8 cellular contexts compared by ENCODE assay signal in genomic region chr20:31605031-31605901, GRCh38. TPM values are rescaled to one million over a fixed set of nuclear protein-coding genes. Genes with fewer than 3 reads are reported as not detected.
DNase-seq lines count a peak whose midpoint lies in the region; ATAC-seq and TF ChIP-seq lines count a peak whose summit lies in the region.

A gene with protein sequence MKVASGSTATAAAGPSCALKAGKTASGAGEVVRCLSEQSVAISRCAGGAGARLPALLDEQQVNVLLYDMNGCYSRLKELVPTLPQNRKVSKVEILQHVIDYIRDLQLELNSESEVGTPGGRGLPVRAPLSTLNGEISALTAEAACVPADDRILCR (plus strand): TSS chr20:31605289. CDS start chr20:31605388, 99 bp downstream.

- peak; percentile 98 for DNase-seq in BE2C
- DNase-seq in NCI-H526 (lab: John Stamatoyannopoulos, UW) = peak; percentile 95 to 99
- DNase-seq in activated CD4-positive, alpha-beta T cell treated with anti-CD3 and anti-CD28 coated beads for 48 hours = peak; percentile 93
- DNase-seq in kidney tubule cell (ENCODE audit: low spot score) = peak; percentile 98
- peak; percentile 74 to 81 for DNase-seq in stimulated activated CD4-positive, alpha-beta T cell treated with anti-CD3 and anti-CD28 coated beads, Interleukin-15, amount 100 ng/mL, for 48 hours (ENCODE audit: low read depth in 2 of 2)

- TF ChIP-seq CTCF in BE2C (IDR thresholded peaks at IDR 0.05; ENCODE audit: low read depth, low read length) = no peak

- ATAC-seq in GM19351 (IDR thresholded peaks at IDR 0.05; ENCODE audit: unreplicated experiment) (peak; percentile 78), HG03520 (IDR thresholded peaks at IDR 0.05; ENCODE audit: unreplicated experiment) (peak; percentile 77)

- peak within 1 kb of the TSS; percentile 99 for H3K4me3 ChIP-seq in BE2C (ENCODE audit: low read depth, low read length)

- no peaks in the 10 kb centered on the region for H3K27me3 ChIP-seq in BE2C

- H3K9me3 ChIP-seq in BE2C = no peaks in the 10 kb centered on the region

- peak within 1 kb of the TSS; percentile 90 for H3K27ac ChIP-seq in cingulate gyrus (ENCODE audit: low read depth, low read length)

- H3K4me1 ChIP-seq in BE2C = peaks cover 23% of the 10 kb centered on the region

- H3K36me3 ChIP-seq in BE2C = peaks cover 17% of the 10 kb centered on the region

RNA-seq across cellular contexts. Expression of the gene that starts here (rescaled TPM):
- 40.6 TPM for polyA plus RNA-seq in BE2C (2012; ENCODE audit: insufficient read depth, insufficient read length, low read depth)

Comparison
In these comparisons a context has a peak if more than half of its experiments do, and no peak if none do; other contexts are left out.
1. Peak in every context shown above with its lines: DNase-seq, ATAC-seq, H3K4me3 ChIP-seq and H3K27ac ChIP-seq.